Comparison of ENCODE assay signal across 7 cellular contexts in the genomic region with DNA sequence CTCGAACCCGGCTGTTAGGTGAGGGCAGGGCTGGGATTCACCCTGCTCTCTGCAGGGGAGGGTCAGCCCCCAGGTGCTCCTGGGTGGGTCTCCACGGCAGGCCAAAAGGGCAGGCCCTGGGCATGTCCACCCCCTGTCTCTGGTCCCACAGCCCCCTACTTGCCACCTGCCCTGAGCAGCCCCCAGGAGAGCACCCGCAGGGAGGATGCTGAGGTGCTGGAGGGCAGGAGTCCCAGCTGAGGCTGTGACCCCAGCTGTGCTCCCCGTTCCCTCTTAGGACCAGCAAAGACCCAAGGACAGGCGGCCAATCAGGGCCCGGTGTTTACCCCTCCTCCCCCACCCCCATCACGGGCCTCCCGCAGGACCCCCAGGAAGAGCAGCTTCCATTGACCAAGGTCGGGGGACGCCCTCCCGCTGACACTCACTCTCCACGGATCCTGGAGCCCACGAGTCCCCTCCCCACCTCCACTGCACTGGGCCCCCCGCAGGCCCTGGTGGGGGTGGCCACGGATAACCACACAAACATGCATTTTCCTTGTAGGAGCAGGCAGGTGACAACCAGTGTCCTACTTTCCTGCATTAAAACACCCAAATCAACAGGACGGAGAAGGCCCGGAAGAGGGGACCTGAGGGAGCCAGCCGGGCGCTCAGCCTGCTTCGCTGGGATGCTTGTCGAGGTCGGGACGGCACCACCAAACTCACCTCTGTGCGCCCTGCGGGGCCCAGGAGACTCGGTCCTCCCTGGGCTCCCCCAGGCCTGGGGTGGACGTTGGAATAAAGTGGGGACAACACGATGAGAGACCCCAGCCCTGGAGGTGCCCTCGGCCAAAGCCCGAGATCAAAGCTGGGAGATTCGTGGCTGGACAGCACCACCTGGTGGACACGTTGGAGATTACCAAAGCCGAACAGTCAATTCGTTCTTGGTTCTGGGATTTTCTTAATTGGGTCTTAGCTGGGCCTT. TPM values are rescaled to one million over a fixed set of nuclear protein-coding genes. Genes with fewer than 3 reads are reported as not detected.
DNase-seq lines count a peak whose midpoint lies in the region; ATAC-seq and TF ChIP-seq lines count a peak whose summit lies in the region.

No MANE protein-coding gene starts in this region.

- ATAC-seq in HG03280 (IDR thresholded peaks at IDR 0.05; ENCODE audit: unreplicated experiment) = no peak

- no peak overlapping the region for H3K9ac ChIP-seq in liver (ENCODE audit: low read depth in 1 of 2, low read length in 2 of 2)

- WGBS in liver = 22% methylated on average over 35 of the region's 35 CpGs

- H3K36me3 ChIP-seq in liver (ENCODE audit: control insufficient read depth in 4 of 4, insufficient read depth in 3 of 4, low read depth in 1 of 4, low read length in 3 of 4) = no peaks in the 10 kb centered on the region

- DNase-seq in NCI-H2029 (lab: John Stamatoyannopoulos, UW) = peak; percentile 11
- DNase-seq in activated CD4-positive, alpha-beta T cell treated with anti-CD3 and anti-CD28 coated beads for 1 hour = peak; percentile 39
- peak; percentile 75 for DNase-seq in cerebellar cortex (ENCODE audit: low spot score)
- DNase-seq in stimulated activated CD4-positive, alpha-beta T cell treated with anti-CD3 and anti-CD28 coated beads, TNF-alpha, amount 100 ng/mL, for 48 hours (ENCODE audit: low read depth in 3 of 3) = peak in 2 of 3 donors; percentile 34 to 43

- H3K4me3 ChIP-seq in liver (ENCODE audit: low read depth in 1 of 3, low read length in 3 of 3) = no peak overlapping the region

- no peaks in the 10 kb centered on the region for H3K9me3 ChIP-seq in liver (ENCODE audit: control insufficient read depth in 4 of 4, low read length in 3 of 4)

- TF ChIP-seq CTCF in GM12874 (IDR thresholded peaks at IDR 0.05; ENCODE audit: insufficient read depth, low read depth, low read length) = peak; percentile 71
- TF ChIP-seq CTCF in liver (IDR thresholded peaks at IDR 0.05; ENCODE audit: low read depth, low read length, missing input control) = peak; percentile 69

- H3K27ac ChIP-seq in liver (ENCODE audit: low read depth in 1 of 2, low read length in 2 of 2) = no peak overlapping the region

- peak; percentile 75 to 84 for TF ChIP-seq RAD21 in liver (IDR thresholded peaks at IDR 0.05)

- H3K4me1 ChIP-seq in liver (ENCODE audit: control insufficient read depth in 4 of 4, insufficient read depth in 4 of 4, low read length in 3 of 4) = peaks cover 0 to 3% (median 1%) of the 10 kb centered on the region in 4 donors

- no peaks in the 10 kb centered on the region for H3K27me3 ChIP-seq in liver (ENCODE audit: control insufficient read depth in 4 of 4, insufficient read depth in 4 of 4, low read length in 3 of 4)

TF ChIP-seq in liver, 16 proteins besides CTCF, POLR2A, EP300 and RAD21:
- TF ChIP-seq FOXA1 (IDR thresholded peaks at IDR 0.05) = no peak
- no peak for TF ChIP-seq HNF4A (conservative IDR thresholded peaks at IDR 0.05)
- no peak for TF ChIP-seq EGR1 (IDR thresholded peaks at IDR 0.05; ENCODE audit: low read depth in 2 of 2)
- no peak for TF ChIP-seq RXRA (IDR thresholded peaks at IDR 0.05)
- TF ChIP-seq FOXA2 (IDR thresholded peaks at IDR 0.05) = no peak
- TF ChIP-seq TAF1 (conservative IDR thresholded peaks at IDR 0.05) = no peak
- TF ChIP-seq, protein P1, sequence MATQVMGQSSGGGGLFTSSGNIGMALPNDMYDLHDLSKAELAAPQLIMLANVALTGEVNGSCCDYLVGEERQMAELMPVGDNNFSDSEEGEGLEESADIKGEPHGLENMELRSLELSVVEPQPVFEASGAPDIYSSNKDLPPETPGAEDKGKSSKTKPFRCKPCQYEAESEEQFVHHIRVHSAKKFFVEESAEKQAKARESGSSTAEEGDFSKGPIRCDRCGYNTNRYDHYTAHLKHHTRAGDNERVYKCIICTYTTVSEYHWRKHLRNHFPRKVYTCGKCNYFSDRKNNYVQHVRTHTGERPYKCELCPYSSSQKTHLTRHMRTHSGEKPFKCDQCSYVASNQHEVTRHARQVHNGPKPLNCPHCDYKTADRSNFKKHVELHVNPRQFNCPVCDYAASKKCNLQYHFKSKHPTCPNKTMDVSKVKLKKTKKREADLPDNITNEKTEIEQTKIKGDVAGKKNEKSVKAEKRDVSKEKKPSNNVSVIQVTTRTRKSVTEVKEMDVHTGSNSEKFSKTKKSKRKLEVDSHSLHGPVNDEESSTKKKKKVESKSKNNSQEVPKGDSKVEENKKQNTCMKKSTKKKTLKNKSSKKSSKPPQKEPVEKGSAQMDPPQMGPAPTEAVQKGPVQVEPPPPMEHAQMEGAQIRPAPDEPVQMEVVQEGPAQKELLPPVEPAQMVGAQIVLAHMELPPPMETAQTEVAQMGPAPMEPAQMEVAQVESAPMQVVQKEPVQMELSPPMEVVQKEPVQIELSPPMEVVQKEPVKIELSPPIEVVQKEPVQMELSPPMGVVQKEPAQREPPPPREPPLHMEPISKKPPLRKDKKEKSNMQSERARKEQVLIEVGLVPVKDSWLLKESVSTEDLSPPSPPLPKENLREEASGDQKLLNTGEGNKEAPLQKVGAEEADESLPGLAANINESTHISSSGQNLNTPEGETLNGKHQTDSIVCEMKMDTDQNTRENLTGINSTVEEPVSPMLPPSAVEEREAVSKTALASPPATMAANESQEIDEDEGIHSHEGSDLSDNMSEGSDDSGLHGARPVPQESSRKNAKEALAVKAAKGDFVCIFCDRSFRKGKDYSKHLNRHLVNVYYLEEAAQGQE (IDR thresholded peaks at IDR 0.05) = no peak
- TF ChIP-seq YY1 (IDR thresholded peaks at IDR 0.05) = no peak
- TF ChIP-seq, protein P2, sequence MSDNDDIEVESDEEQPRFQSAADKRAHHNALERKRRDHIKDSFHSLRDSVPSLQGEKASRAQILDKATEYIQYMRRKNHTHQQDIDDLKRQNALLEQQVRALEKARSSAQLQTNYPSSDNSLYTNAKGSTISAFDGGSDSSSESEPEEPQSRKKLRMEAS (IDR thresholded peaks at IDR 0.05) = no peak
- no peak for TF ChIP-seq SP1 (IDR thresholded peaks at IDR 0.05)
- no peak for TF ChIP-seq ZBTB33 (IDR thresholded peaks at IDR 0.05)
- no peak for TF ChIP-seq JUND (IDR thresholded peaks at IDR 0.05)
- TF ChIP-seq NR2F2 (IDR thresholded peaks at IDR 0.05) = no peak
- TF ChIP-seq, protein P3, sequence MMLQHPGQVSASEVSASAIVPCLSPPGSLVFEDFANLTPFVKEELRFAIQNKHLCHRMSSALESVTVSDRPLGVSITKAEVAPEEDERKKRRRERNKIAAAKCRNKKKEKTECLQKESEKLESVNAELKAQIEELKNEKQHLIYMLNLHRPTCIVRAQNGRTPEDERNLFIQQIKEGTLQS (IDR thresholded peaks at IDR 0.05) = no peak
- TF ChIP-seq GABPA (IDR thresholded peaks at IDR 0.05 in 1 of 2, conservative IDR thresholded peaks at IDR 0.05 in 1 of 2) = no peak
- TF ChIP-seq HNF4G (IDR thresholded peaks at IDR 0.05) = no peak

RNA-seq across cellular contexts. Expression of gene ENPP7, which starts 22.5 kb away (rescaled TPM):
- total RNA-seq in liver = 10 to 100 TPM in 1 of 2 donors, 1 to 10 TPM in 1; 1.7 to 12.0 TPM
- polyA plus RNA-seq in liver = 1 to 10 TPM; 3.8 to 4.1 TPM

Comparison
In these comparisons a context has a peak if more than half of its experiments do, and no peak if none do; other contexts are left out.
1. DNase-seq: peak in every context shown above with its lines; median percentile 75 in cerebellar cortex; 39 in activated CD4-positive, alpha-beta T cell treated with anti-CD3 and anti-CD28 coated beads for 1 hour; 38 in stimulated activated CD4-positive, alpha-beta T cell treated with anti-CD3 and anti-CD28 coated beads, TNF-alpha, amount 100 ng/mL, for 48 hours; 11 in NCI-H2029.